Comparison of ENCODE assay signal across 15 cellular contexts in genomic region chr5:127399068-127399467, GRCh38.
DNase-seq lines count a peak whose midpoint lies in the region; ATAC-seq, FAIRE-seq and TF ChIP-seq lines count a peak whose summit lies in the region.
"Had no signal": no experiment of that assay in that cellular context is flagged by ENCODE, and none has a peak within 500 bp of the region (broad histone marks: within the 10 kb centered on the region; RNA-seq: fewer than 3 reads in every experiment).

No MANE protein-coding gene starts in this region.

- H2BK20ac ChIP-seq in H9 (ENCODE audit: low read depth, low read length, poor library complexity, severe bottlenecking): no peak overlapping the region

- no peaks in the 10 kb centered on the region for H3K36me3 ChIP-seq in K562 (ENCODE audit: control insufficient read depth, insufficient read depth, low read length)
- H3K36me3 ChIP-seq: HAP-1 had no signal

- peaks cover 4 to 15% of the 10 kb centered on the region in 2 experiments for H3K4me1 Mint-ChIP-seq in H9
- H3K4me1 Mint-ChIP-seq: CD4-positive, alpha-beta memory T cell had no signal

- no peak overlapping the region for H2BK120ac ChIP-seq in H9 (ENCODE audit: low read depth, low read length, poor library complexity, severe bottlenecking)

- TF ChIP-seq CTCF in K562 (IDR thresholded peaks at IDR 0.05 in 2 of 3, conservative IDR thresholded peaks at IDR 0.05 in 1 of 3; ENCODE audit: insufficient read depth in 2 of 3, low read depth in 1 of 3, low read length in 3 of 3): no peak
- no peak for TF ChIP-seq CTCF in dorsolateral prefrontal cortex (IDR thresholded peaks at IDR 0.05 in 54 of 56, conservative IDR thresholded peaks at IDR 0.05 in 2 of 56; ENCODE audit: low read depth in 1 of 56, partially characterized antibody in 56 of 56)
- TF ChIP-seq CTCF in GM10266 (IDR thresholded peaks at IDR 0.05; ENCODE audit: control insufficient read depth, insufficient read depth, low read depth, missing control alignments): no peak
- no peak for TF ChIP-seq CTCF in H9 (conservative IDR thresholded peaks at IDR 0.05)

- H4K91ac ChIP-seq in H9 (ENCODE audit: insufficient read length, low read depth, low read length): no peak overlapping the region

- intact Hi-C loops in K562 (cut with micrococcal nuclease): no loop called here
- intact Hi-C loops in dorsolateral prefrontal cortex (cut with DNase I): no loop called here

- H3K9ac ChIP-seq in K562 (ENCODE audit: insufficient read depth in 1 of 2, low read depth in 2 of 2, low read length in 2 of 2) (no peak overlapping the region), H9 (ENCODE audit: extremely low read depth, insufficient read length, low read length) (no peak overlapping the region)

- H3K27me3 Mint-ChIP-seq in H9 (ENCODE audit: low read depth): no peaks in the 10 kb centered on the region

- H3K4me3 ChIP-seq in K562 (no peak overlapping the region), dorsolateral prefrontal cortex (no peak overlapping the region)
- H3K4me3 ChIP-seq: GM23338, HAP-1 had no signal

- H3K27me3 ChIP-seq in K562 (ENCODE audit: control insufficient read depth in 2 of 2, insufficient read depth in 2 of 2, low read length in 2 of 2) (peaks cover 0 to 7% of the 10 kb centered on the region in 2 experiments; a peak in 2 of 5 replicates), dorsolateral prefrontal cortex (no peaks in the 10 kb centered on the region), H9 (ENCODE audit: insufficient read depth, low read length) (no peaks in the 10 kb centered on the region)

- in situ Hi-C loops in K562 (cut with MboI): no loop called here

- H2BK15ac ChIP-seq in H9 (ENCODE audit: low read depth, low read length): no peak overlapping the region

- CTCF ChIA-PET in K562 (lab: Yijun Ruan, JAX; ENCODE audit: low intra/inter-chr PET ratio): no interaction called here

- no peak for TF ChIP-seq POLR2A in K562 (conservative IDR thresholded peaks at IDR 0.05)

- no peak overlapping the region for H3K4ac ChIP-seq in H9 (ENCODE audit: low read depth, low read length)

- H3K4me2 ChIP-seq in K562 (ENCODE audit: insufficient read depth, low read length) (no peak overlapping the region), H9 (ENCODE audit: insufficient read depth, insufficient read length, low read length) (no peak overlapping the region)
- H3K4me2 ChIP-seq: GM23338 had no signal

- no peak overlapping the region for H3K27ac ChIP-seq in K562 (ENCODE audit: extremely low read depth, low read depth, low read length)
- peak overlapping the region in 34 of 59 donors; percentile 1 to 79 (median 53) for H3K27ac ChIP-seq in dorsolateral prefrontal cortex
- H3K27ac ChIP-seq in temporal lobe (ENCODE audit: low read depth, low read length): peak overlapping the region; percentile 40
- no peak overlapping the region for H3K27ac ChIP-seq in H9 (ENCODE audit: insufficient read length, low read depth, low read length)

- POLR2A ChIA-PET in K562 (lab: Yijun Ruan, JAX): interaction anchor here (0.6 kb wide), 1 partner anchor 190 kb away, joined by 3 read pairs; no protein-coding TSS in a partner anchor

- H3K9me3 ChIP-seq in K562 (replicated peaks; ENCODE audit: control insufficient read depth, insufficient read depth, low read depth, low read length) (no peaks in the 10 kb centered on the region), H9 (ENCODE audit: control insufficient read depth, low read depth, low read length) (no peaks in the 10 kb centered on the region)
- H3K9me3 ChIP-seq: HAP-1 had no signal

- no peak overlapping the region for H4K8ac ChIP-seq in H9 (replicated peaks; ENCODE audit: insufficient read length, low read depth, low read length)

- no peak overlapping the region for H2BK5ac ChIP-seq in H9 (ENCODE audit: insufficient read length, low read length)

- H3K27ac Mint-ChIP-seq in H9: no peak overlapping the region
- H3K27ac Mint-ChIP-seq: CD4-positive, alpha-beta memory T cell; GM23338 had no signal

- H3K79me2 ChIP-seq in K562 (ENCODE audit: control insufficient read depth, insufficient read depth, low read length) (no peaks in the 10 kb centered on the region), H9 (ENCODE audit: insufficient read depth, low read length) (no peaks in the 10 kb centered on the region)

- H4K20me1 ChIP-seq in K562 (replicated peaks; ENCODE audit: control insufficient read depth, insufficient read depth, low read length) (no peaks in the 10 kb centered on the region), H9 (ENCODE audit: control insufficient read depth, insufficient read depth, insufficient read length) (no peaks in the 10 kb centered on the region)

- H4K5ac ChIP-seq in H9 (ENCODE audit: insufficient read length, low read depth, low read length): no peak overlapping the region

- no peak overlapping the region for H3K23ac ChIP-seq in H9 (ENCODE audit: insufficient read length, low read depth, low read length)

- no peak overlapping the region for H3K18ac ChIP-seq in H9 (ENCODE audit: insufficient read length, low read depth, low read length)

- no peak overlapping the region for H3K14ac ChIP-seq in H9 (ENCODE audit: insufficient read depth, low read length)

- H3K9me3 Mint-ChIP-seq in H9: no peaks in the 10 kb centered on the region
- H3K9me3 Mint-ChIP-seq: GM23338 had no signal

- DNase-seq in K562 (ENCODE audit: extremely low read depth in 1 of 4, low spot score in 3 of 4) (no peak), dorsolateral prefrontal cortex (no peak), GM10266 (ENCODE audit: extremely low spot score) (no peak), GM19239 (ENCODE audit: insufficient read length, low spot score) (no peak), H9 (no peak)
- DNase-seq: C1 segment of cervical spinal cord; Calu3; CD4-positive, alpha-beta memory T cell; COR-L47; DMS53; DMS79 treated with DMSO at 0.1 percent for 48 hours; GF-D8 had no signal

- H3K4me3 Mint-ChIP-seq in H9: no peak overlapping the region
- H3K4me3 Mint-ChIP-seq: CD4-positive, alpha-beta memory T cell; GM23338 had no signal

- no peaks in the 10 kb centered on the region for H3K23me2 ChIP-seq in H9 (ENCODE audit: insufficient read length, low read depth, low read length, poor library complexity, severe bottlenecking)

- WGBS in K562 (ENCODE audit: insufficient coverage, low coverage, missing lambda C conversion rate): 0% methylated on average over 1 of the region's 1 CpG
- no CpG with 5 or more reads among the region's 1 CpG for WGBS in H9 (ENCODE audit: extremely low coverage, insufficient read length, low lambda C conversion rate)

- no peak overlapping the region for H3T11ph ChIP-seq in H9 (ENCODE audit: low read length)

- H3K4me1 ChIP-seq in K562 (replicated peaks in 1 of 2; ENCODE audit: control insufficient read depth in 2 of 2, insufficient read depth in 2 of 2, low read length in 2 of 2): no peaks in the 10 kb centered on the region
- no peaks in the 10 kb centered on the region; the same call in none of the 2 replicates for H3K4me1 ChIP-seq in H9 (ENCODE audit: insufficient read depth, low read length)

- FAIRE-seq in K562 (lab: Jason Lieb, UNC) (no peak), GM19239 (lab: Jason Lieb, UNC) (no peak)

- no TSS peak for BruUV-seq in K562 (replicated peaks; lab: Mats Ljungman, UMichigan)

- H2AFZ ChIP-seq in K562 (ENCODE audit: low read depth, low read length) (no peak overlapping the region), H9 (ENCODE audit: low read length) (no peak overlapping the region)
- H2AFZ ChIP-seq: GM23338 had no signal

- no peaks in the 10 kb centered on the region for H3K79me1 ChIP-seq in H9 (ENCODE audit: insufficient read depth, low read depth, low read length, poor library complexity, severe bottlenecking)

- TF ChIP-seq EP300 in K562 (IDR thresholded peaks at IDR 0.05; ENCODE audit: low read length): no peak

- H2AK5ac ChIP-seq in H9 (ENCODE audit: insufficient read length, low read length): no peak overlapping the region

- no peak for ATAC-seq in K562
- ATAC-seq: GM23338 had no signal

- no peak overlapping the region for H2BK12ac ChIP-seq in H9 (ENCODE audit: insufficient read length, low read depth, low read length)

- no peak overlapping the region for H3K56ac ChIP-seq in H9 (ENCODE audit: insufficient read length, low read depth, low read length)

- peaks cover 4 to 28% (median 22%) of the 10 kb centered on the region in 3 experiments; a peak in 6 of 7 replicates for H3K36me3 Mint-ChIP-seq in H9 (ENCODE audit: insufficient read depth in 1 of 3, low read depth in 3 of 3)
- H3K36me3 Mint-ChIP-seq: CD4-positive, alpha-beta memory T cell had no signal

- no peaks in the 10 kb centered on the region for H3K9me1 ChIP-seq in K562 (ENCODE audit: control insufficient read depth, insufficient read depth, low read length)

- TF ChIP-seq RAD21 in K562 (CRISPR knock-in tag; conservative IDR thresholded peaks at IDR 0.05 in 1 of 2, IDR thresholded peaks at IDR 0.05 in 1 of 2): no peak

TF ChIP-seq in K562, 482 proteins besides CTCF, POLR2A, EP300 and RAD21:
- TF ChIP-seq, protein P1, sequence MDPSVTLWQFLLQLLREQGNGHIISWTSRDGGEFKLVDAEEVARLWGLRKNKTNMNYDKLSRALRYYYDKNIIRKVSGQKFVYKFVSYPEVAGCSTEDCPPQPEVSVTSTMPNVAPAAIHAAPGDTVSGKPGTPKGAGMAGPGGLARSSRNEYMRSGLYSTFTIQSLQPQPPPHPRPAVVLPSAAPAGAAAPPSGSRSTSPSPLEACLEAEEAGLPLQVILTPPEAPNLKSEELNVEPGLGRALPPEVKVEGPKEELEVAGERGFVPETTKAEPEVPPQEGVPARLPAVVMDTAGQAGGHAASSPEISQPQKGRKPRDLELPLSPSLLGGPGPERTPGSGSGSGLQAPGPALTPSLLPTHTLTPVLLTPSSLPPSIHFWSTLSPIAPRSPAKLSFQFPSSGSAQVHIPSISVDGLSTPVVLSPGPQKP (CRISPR knock-in tag; IDR thresholded peaks at IDR 0.05): no peak
- no peak for TF ChIP-seq ZNF699 (CRISPR knock-in tag; IDR thresholded peaks at IDR 0.05; ENCODE audit: insufficient replicate concordance)
- peak; percentile 91 for TF ChIP-seq ZNF239 (CRISPR knock-in tag; IDR thresholded peaks at IDR 0.05)
- TF ChIP-seq GMEB1 (CRISPR knock-in tag; IDR thresholded peaks at IDR 0.05): no peak
- TF ChIP-seq ZC3H11A (IDR thresholded peaks at IDR 0.05; ENCODE audit: low read depth, low read length): no peak
- no peak for TF ChIP-seq KAT2B (IDR thresholded peaks at IDR 0.05; ENCODE audit: low read depth, low read length)
- TF ChIP-seq RBM25 (IDR thresholded peaks at IDR 0.05; ENCODE audit: low read depth, low read length, severe bottlenecking): peak; percentile 66

Comparison
In these comparisons a context has a peak if more than half of its experiments do, and no peak if none do; other contexts are left out.
1. H3K27ac ChIP-seq: peak in dorsolateral prefrontal cortex (34 of 59) and temporal lobe (single experiment); none in K562 (single experiment) and H9 (single experiment).